In the genomic region with DNA sequence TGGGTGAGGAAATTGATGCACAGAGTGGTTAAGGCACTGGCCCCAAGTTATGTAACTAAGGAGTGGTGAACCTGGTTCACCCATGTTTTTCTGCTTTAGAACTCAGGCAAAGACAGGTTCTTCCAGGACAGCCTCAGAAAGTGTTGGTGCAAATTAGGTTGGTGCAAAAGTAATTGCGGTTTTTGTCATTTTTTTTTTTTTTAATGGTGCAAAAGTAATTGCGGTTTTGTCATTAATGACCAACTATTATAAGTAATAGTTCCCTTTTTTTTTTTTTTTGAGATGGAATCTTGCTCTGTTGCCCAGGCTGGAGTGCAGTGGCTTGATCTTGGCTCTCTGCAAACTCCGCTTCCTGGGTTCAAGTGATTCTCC, we compare ENCODE assay signal across 22 cellular contexts. TPM values are rescaled to one million over a fixed set of nuclear protein-coding genes. Genes with fewer than 3 reads are reported as not detected.
"Had no signal": no experiment of that assay in that cellular context is flagged by ENCODE, and none has a peak within 500 bp of the region (broad histone marks: within the 10 kb centered on the region; RNA-seq: fewer than 3 reads in every experiment).

No MANE protein-coding gene starts in this region.

- H3K27me3 ChIP-seq: heart right ventricle, ovary, right atrium auricular region, suprapubic skin, thyroid gland had no signal

- ATAC-seq: esophagus mucosa; mucosa of descending colon; naive thymus-derived CD8-positive, alpha-beta T cell; stimulated activated naive CD8-positive, alpha-beta T cell treated with anti-CD3 and anti-CD28 coated beads, Interleukin-15, Interleukin-2, amounts not matched to agents 100 U/mL and 50 U/mL, for 24 hours had no signal

- FAIRE-seq: endometrium, frontal cortex, islet of Langerhans, small intestine, urothelium cell line had no signal

- H3K36me3 ChIP-seq: heart right ventricle, ovary, right atrium auricular region, suprapubic skin, thyroid gland had no signal

- H3K4me3 ChIP-seq: heart right ventricle, mucosa of descending colon, ovary, right atrium auricular region, suprapubic skin, thyroid gland had no signal

- DNase-seq: cortex of kidney; effector memory CD4-positive, alpha-beta T cell; kidney glomerular epithelial cell; ovary; stimulated activated CD4-positive, alpha-beta T cell treated with anti-CD3 and anti-CD28 coated beads, Interleukin-2, amount 100 ng/mL, for 48 hours; stimulated activated naive CD8-positive, alpha-beta T cell treated with anti-CD3 and anti-CD28 coated beads, Interleukin-15, Interleukin-2, amounts not matched to agents 100 U/mL and 50 U/mL, for 24 hours; thyroid gland had no signal

- H3K27ac ChIP-seq: ovary, right atrium auricular region, suprapubic skin, thyroid gland had no signal

- H3K9me3 ChIP-seq: mucosa of descending colon, ovary, right atrium auricular region, suprapubic skin, thyroid gland had no signal

RNA-seq across cellular contexts. Expression of gene DAO, which starts 17.3 kb away (rescaled TPM):
- total RNA-seq: esophagus mucosa; fibroblast of lung; frontal cortex; glomerular endothelial cell; heart right ventricle; lower leg skin; naive thymus-derived CD8-positive, alpha-beta T cell; ovary; right atrium auricular region; suprapubic skin; thyroid gland had no signal
- polyA plus RNA-seq: fibroblast of lung; heart right ventricle; naive thymus-derived CD8-positive, alpha-beta T cell; neural cell; ovary; small intestine had no signal
